In the genomic region with DNA sequence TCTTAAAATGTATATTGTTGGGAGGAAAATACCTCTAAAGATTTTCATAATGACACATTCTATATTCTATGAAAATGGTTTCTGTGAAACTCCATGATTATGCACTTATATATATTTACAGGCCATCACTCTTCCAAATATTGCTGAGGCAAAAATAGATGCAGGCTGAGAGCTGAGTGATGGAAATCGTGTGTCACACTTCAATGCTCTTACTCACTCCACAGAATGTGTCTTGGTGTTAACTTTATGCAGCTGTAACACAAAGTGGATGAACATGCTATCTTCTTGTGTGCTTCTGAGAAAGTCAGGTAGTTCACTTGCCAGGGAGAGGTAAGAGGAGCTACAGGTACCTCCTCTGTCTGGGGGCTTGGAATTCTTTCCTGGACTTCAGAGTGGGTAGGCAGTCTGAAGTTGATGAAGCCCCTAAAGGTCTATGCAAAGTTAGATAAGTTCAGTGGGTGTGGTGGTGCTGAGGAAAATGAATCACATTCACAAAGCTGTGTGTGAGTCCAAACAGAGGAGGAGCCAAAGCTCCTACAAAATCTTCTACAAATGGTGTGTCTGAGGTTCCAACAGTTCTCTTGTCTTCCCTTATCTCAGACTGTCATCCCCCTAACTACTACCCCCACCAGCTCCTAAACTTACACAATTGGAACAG, we compare ENCODE assay signal across 22 cellular contexts.
DNase-seq lines count a peak whose midpoint lies in the region; ATAC-seq, FAIRE-seq and TF ChIP-seq lines count a peak whose summit lies in the region.
"Had no signal": no experiment of that assay in that cellular context is flagged by ENCODE, and none has a peak within 500 bp of the region (broad histone marks: within the 10 kb centered on the region; RNA-seq: fewer than 3 reads in every experiment).

No MANE protein-coding gene starts in this region.

- no peaks in the 10 kb centered on the region for H4K20me1 ChIP-seq in astrocyte (ENCODE audit: insufficient read depth, low read length)

- peaks cover 19% of the 10 kb centered on the region for H3K79me1 ChIP-seq in trophoblast cell (ENCODE audit: low read length)

- peak overlapping the region; percentile 34 for H3K9ac ChIP-seq in astrocyte (ENCODE audit: low read length)
- H3K9ac ChIP-seq in trophoblast cell (ENCODE audit: low read length): no peak overlapping the region
- H3K9ac ChIP-seq: KMS-11 had no signal

- peak overlapping the region; percentile 79 for H2BK12ac ChIP-seq in trophoblast cell (ENCODE audit: low read length)

- no peak overlapping the region for H3K23ac ChIP-seq in trophoblast cell (ENCODE audit: low read length)

- H3K14ac ChIP-seq in trophoblast cell (ENCODE audit: low read length): no peak overlapping the region

- H3K18ac ChIP-seq in trophoblast cell (ENCODE audit: low read length): peak overlapping the region; percentile 51

- no peaks in the 10 kb centered on the region for H3K27me3 ChIP-seq in astrocyte (ENCODE audit: insufficient read depth, low read length)
- no peaks in the 10 kb centered on the region for H3K27me3 ChIP-seq in trophoblast cell (ENCODE audit: insufficient read depth, low read length)
- H3K27me3 ChIP-seq: BE2C had no signal

- peak; percentile 69 for FAIRE-seq in astrocyte (lab: Jason Lieb, UNC)
- FAIRE-seq: A549, GM12891, HTR-8/SVneo, RCC 7860 had no signal

- no peak overlapping the region for H4K8ac ChIP-seq in trophoblast cell (ENCODE audit: low read depth, low read length)

- no peaks in the 10 kb centered on the region for H3K79me2 ChIP-seq in astrocyte (ENCODE audit: insufficient read depth, low read length)
- no peaks in the 10 kb centered on the region for H3K79me2 ChIP-seq in trophoblast cell (ENCODE audit: control insufficient read depth, insufficient read depth, low read length, poor library complexity)

- H2AFZ ChIP-seq in astrocyte (ENCODE audit: low read depth, low read length) (no peak overlapping the region), trophoblast cell (ENCODE audit: insufficient read depth, low read length, poor library complexity) (no peak overlapping the region)

- H3K4me3 ChIP-seq in astrocyte (ENCODE audit: insufficient read depth, low read depth, low read length) (no peak overlapping the region), trophoblast cell (ENCODE audit: low read depth, low read length) (no peak overlapping the region)
- H3K4me3 ChIP-seq: A549, GM23338 had no signal

- H3K9me3 ChIP-seq in astrocyte (ENCODE audit: insufficient read depth, low read depth, low read length): no peaks in the 10 kb centered on the region
- no peaks in the 10 kb centered on the region for H3K9me3 ChIP-seq in trophoblast cell (ENCODE audit: insufficient read depth, low read depth, low read length)
- H3K9me3 ChIP-seq: A549, BE2C had no signal

- DNase-seq in EH (ENCODE audit: low read depth): peak; percentile 59
- peak; percentile 40 for DNase-seq in astrocyte (ENCODE audit: low read depth)
- peak; percentile 12 for DNase-seq in inferior parietal cortex (ENCODE audit: extremely low spot score)
- DNase-seq in trophoblast cell: no peak
- no peak for DNase-seq in activated gamma-delta T cell treated with Interleukin-2 at 50 U/mL for 16 hours
- no peak for DNase-seq in NOMO-1 (lab: John Stamatoyannopoulos, UW; ENCODE audit: unreplicated experiment in 2 of 2)
- no peak for DNase-seq in NCI-H748 treated with DMSO at 0.1 percent for 48 hours (lab: John Stamatoyannopoulos, UW)
- DNase-seq: CD4-positive, alpha-beta T cell; HCEC 1CT; NCI-H2081; NCI-H2171; NCI-H345; NCI-H524; Right ventricle myocardium superior had no signal

- no CpG with 5 or more reads among the region's 1 CpG for WGBS in trophoblast cell (ENCODE audit: extremely low coverage, insufficient coverage, insufficient read length)

- H3K27ac ChIP-seq in astrocyte (ENCODE audit: low read depth, low read length) (peak overlapping the region; percentile 71), trophoblast cell (ENCODE audit: low read depth, low read length) (peak overlapping the region; percentile 73)
- H3K27ac ChIP-seq: A549, KMS-11 had no signal

- H3K4ac ChIP-seq in trophoblast cell (ENCODE audit: low read depth, low read length): no peak overlapping the region

- H3K4me1 ChIP-seq in astrocyte (ENCODE audit: insufficient read depth, low read length): peaks cover 40% of the 10 kb centered on the region
- peaks cover 7% of the 10 kb centered on the region in 2 experiments for H3K4me1 ChIP-seq in trophoblast cell (ENCODE audit: control insufficient read depth in 1 of 2, insufficient read depth in 2 of 2, low read length in 2 of 2)
- H3K4me1 ChIP-seq: BE2C had no signal

- peak overlapping the region; percentile 83 for H4K91ac ChIP-seq in trophoblast cell (ENCODE audit: low read depth, low read length)

- no peak overlapping the region for H2AK5ac ChIP-seq in trophoblast cell (ENCODE audit: low read length)

- H3K9me3 Mint-ChIP-seq in astrocyte (ENCODE audit: unreplicated experiment): peaks cover 2% of the 10 kb centered on the region
- H3K9me3 Mint-ChIP-seq: CD4-positive, alpha-beta T cell; GM23338 had no signal

- H4K12ac ChIP-seq in trophoblast cell (ENCODE audit: low read depth, low read length): no peak overlapping the region

- H3K27me3 Mint-ChIP-seq in astrocyte (ENCODE audit: low read depth, unreplicated experiment): no peaks in the 10 kb centered on the region
- H3K27me3 Mint-ChIP-seq: CD4-positive, alpha-beta T cell had no signal

- H3K36me3 ChIP-seq in astrocyte (ENCODE audit: insufficient read depth, low read length) (no peaks in the 10 kb centered on the region), trophoblast cell (ENCODE audit: control insufficient read depth in 1 of 2, insufficient read depth in 2 of 2, low read length in 2 of 2) (no peaks in the 10 kb centered on the region)
- H3K36me3 ChIP-seq: BE2C had no signal

- H2BK5ac ChIP-seq in trophoblast cell (ENCODE audit: low read depth, low read length, poor library complexity): peak overlapping the region; percentile 54

- H2BK120ac ChIP-seq in trophoblast cell (ENCODE audit: insufficient read depth, low read length, poor library complexity): peak overlapping the region; percentile 56

- no peak overlapping the region for H3K4me3 Mint-ChIP-seq in astrocyte (ENCODE audit: unreplicated experiment)
- H3K4me3 Mint-ChIP-seq: CD4-positive, alpha-beta T cell; GM23338 had no signal

- TF ChIP-seq CTCF in astrocyte (IDR thresholded peaks at IDR 0.05; ENCODE audit: insufficient read depth, low read depth, low read length): no peak

- ATAC-seq in HG03342 (IDR thresholded peaks at IDR 0.05; ENCODE audit: unreplicated experiment): no peak
- ATAC-seq: A549, GM23338 had no signal

- H3K36me3 Mint-ChIP-seq in astrocyte (ENCODE audit: low read depth, unreplicated experiment): no peaks in the 10 kb centered on the region

- H3K27ac Mint-ChIP-seq in astrocyte (ENCODE audit: unreplicated experiment): peak overlapping the region; percentile 4
- H3K27ac Mint-ChIP-seq: CD4-positive, alpha-beta T cell; GM23338 had no signal

- peaks cover 53% of the 10 kb centered on the region for H3K4me1 Mint-ChIP-seq in astrocyte (ENCODE audit: low read depth, unreplicated experiment)
- H3K4me1 Mint-ChIP-seq: GM23338 had no signal

- H3K4me2 ChIP-seq in astrocyte (ENCODE audit: low read length) (peak overlapping the region; percentile 10), trophoblast cell (ENCODE audit: low read length) (no peak overlapping the region)
- H3K4me2 ChIP-seq: A549, GM23338, KMS-11 had no signal

Comparison
In these comparisons a context has a peak if more than half of its experiments do, and no peak if none do; other contexts are left out.
1. DNase-seq: peak in EH (single experiment), astrocyte (single experiment) and inferior parietal cortex (single experiment); none in trophoblast cell (0 of 2), activated gamma-delta T cell treated with Interleukin-2 at 50 U/mL for 16 hours (single experiment), NOMO-1 (0 of 2) and NCI-H748 treated with DMSO at 0.1 percent for 48 hours (single experiment).